17 cellular contexts compared by ENCODE assay signal in genomic region chr5:1363160-1363559, GRCh38.
"Had no signal": no experiment of that assay in that cellular context is flagged by ENCODE, and none has a peak within 500 bp of the region (broad histone marks: within the 10 kb centered on the region; RNA-seq: fewer than 3 reads in every experiment).

No MANE protein-coding gene starts in this region.

- ATAC-seq: activated CD8-positive, alpha-beta memory T cell treated with anti-CD3 and anti-CD28 coated beads, Interleukin-2, amount 10 ng/mL, durations not matched to agents 7 days and 5 days; pancreas had no signal

- FAIRE-seq: pancreas had no signal

- H3K27ac Mint-ChIP-seq: activated CD8-positive, alpha-beta memory T cell treated with anti-CD3 and anti-CD28 coated beads, Interleukin-2, amount 10 ng/mL, durations not matched to agents 7 days and 5 days; activated naive CD8-positive, alpha-beta T cell; activated T-cell treated with anti-CD3 and anti-CD28 coated beads, Interleukin-2, amount 50 U/mL, for 24 hours had no signal

- H3K4me1 Mint-ChIP-seq: activated CD8-positive, alpha-beta memory T cell treated with anti-CD3 and anti-CD28 coated beads, Interleukin-2, amount 10 ng/mL, durations not matched to agents 7 days and 5 days had no signal

- H3K36me3 ChIP-seq: brain microvascular endothelial cell, pancreas, tibial artery had no signal

- H3K4me3 ChIP-seq: pancreas, tibial artery had no signal

- H3K4me1 ChIP-seq: pancreas, tibial artery had no signal

- H3K36me3 Mint-ChIP-seq: activated CD8-positive, alpha-beta memory T cell treated with anti-CD3 and anti-CD28 coated beads, Interleukin-2, amount 10 ng/mL, durations not matched to agents 7 days and 5 days; activated naive CD8-positive, alpha-beta T cell had no signal

- DNase-seq: activated CD4-positive, alpha-beta T cell treated with anti-CD3 and anti-CD28 coated beads for 1 hour; activated CD4-positive, alpha-beta T cell treated with anti-CD3 and anti-CD28 coated beads, Interleukin-2, amount 50 U/mL, for 48 hours; activated CD8-positive, alpha-beta memory T cell treated with anti-CD3 and anti-CD28 coated beads, Interleukin-2, amount 10 ng/mL, durations not matched to agents 7 days and 5 days; activated effector memory CD4-positive, alpha-beta T cell treated with Interleukin-2 at 50 U/mL for 16 hours; activated T-cell treated with anti-CD3 and anti-CD28 coated beads, Interleukin-2, amount 50 U/mL, for 24 hours; amygdala; brain microvascular endothelial cell; cerebellar nuclear complex; dermis blood vessel endothelial cell; hippocampal formation; mesendoderm; pancreas; stimulated activated CD4-positive, alpha-beta T cell treated with anti-CD3 and anti-CD28 coated beads, Interleukin-15, amount 100 ng/mL, for 24 hours; stimulated activated CD4-positive, alpha-beta T cell treated with anti-CD3 and anti-CD28 coated beads, Interleukin-4, amount 100 ng/mL, for 24 hours; T-helper 9 cell; tibial artery had no signal

- H3K27me3 ChIP-seq: brain microvascular endothelial cell had no signal

- H3K4me3 Mint-ChIP-seq: activated CD8-positive, alpha-beta memory T cell treated with anti-CD3 and anti-CD28 coated beads, Interleukin-2, amount 10 ng/mL, durations not matched to agents 7 days and 5 days; activated naive CD8-positive, alpha-beta T cell; activated T-cell treated with anti-CD3 and anti-CD28 coated beads, Interleukin-2, amount 50 U/mL, for 24 hours had no signal

- H3K9me3 Mint-ChIP-seq: activated T-cell treated with anti-CD3 and anti-CD28 coated beads, Interleukin-2, amount 50 U/mL, for 24 hours had no signal

- H3K27ac ChIP-seq: brain microvascular endothelial cell, pancreas, tibial artery had no signal

- H3K27me3 Mint-ChIP-seq: activated naive CD8-positive, alpha-beta T cell had no signal

- H3K9me3 ChIP-seq: pancreas, tibial artery had no signal
